18 cellular contexts compared by ENCODE assay signal in the genomic region with DNA sequence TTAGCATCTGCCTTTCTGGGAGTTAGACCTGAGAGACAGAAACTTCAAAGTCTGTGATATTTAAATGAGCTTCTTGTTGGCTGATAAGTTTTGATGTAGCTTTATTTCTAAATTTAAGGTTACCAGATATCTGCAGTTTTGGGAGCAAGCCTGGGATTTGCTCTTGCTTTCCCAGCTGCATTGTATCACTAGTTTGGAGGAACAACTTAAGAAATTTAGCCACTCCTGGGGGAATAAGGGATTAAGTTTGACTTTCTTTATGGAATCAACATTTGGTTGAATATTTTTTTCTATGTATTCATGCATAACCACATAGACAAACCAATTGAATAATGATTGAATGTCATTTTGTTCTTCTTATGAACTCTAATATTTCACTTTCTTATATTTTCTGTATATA.
DNase-seq lines count a peak whose midpoint lies in the region; ATAC-seq and TF ChIP-seq lines count a peak whose summit lies in the region.
"Had no signal": no experiment of that assay in that cellular context is flagged by ENCODE, and none has a peak within 500 bp of the region (broad histone marks: within the 10 kb centered on the region; RNA-seq: fewer than 3 reads in every experiment).

No MANE protein-coding gene starts in this region.

- DNase-seq in Right ventricle myocardium superior (no peak), right atrium auricular region (ENCODE audit: low spot score) (no peak), fibroblast of peridontal ligament (ENCODE audit: extremely low read depth) (peak; percentile 36), DMS153 (lab: John Stamatoyannopoulos, UW) (no peak), Peyer's patch (no peak), Caco-2 (no peak)
- DNase-seq: 8988T; Calu3; CD4-positive, alpha-beta memory T cell; DMS53; DND-41; EL; H9 had no signal

- no peak for TF ChIP-seq POLR2A in Peyer's patch (IDR thresholded peaks at IDR 0.05)

- H3K4me1 ChIP-seq in right atrium auricular region = no peaks in the 10 kb centered on the region
- no peaks in the 10 kb centered on the region for H3K4me1 ChIP-seq in Peyer's patch
- H3K4me1 ChIP-seq in Caco-2 = no peaks in the 10 kb centered on the region
- H3K4me1 ChIP-seq: BLaER1 had no signal

- peak; percentile 92 for ATAC-seq in Right ventricle myocardium superior (ENCODE audit: poor library complexity)
- ATAC-seq: GM12878, HepG2 had no signal

- POLR2A ChIA-PET in Caco-2 (lab: Charles Lee) = no interaction called here

- CTCF ChIA-PET in Caco-2 (lab: Charles Lee) = no interaction called here

- no peaks in the 10 kb centered on the region for H3K9me3 ChIP-seq in right atrium auricular region
- H3K9me3 ChIP-seq in Peyer's patch = no peaks in the 10 kb centered on the region
- H3K9me3 ChIP-seq in Caco-2 = no peaks in the 10 kb centered on the region
- H3K9me3 ChIP-seq: BLaER1 had no signal

- H3K36me3 ChIP-seq in right atrium auricular region (no peaks in the 10 kb centered on the region), Peyer's patch (no peaks in the 10 kb centered on the region), Caco-2 (ENCODE audit: control insufficient read depth, insufficient read depth, low read length) (no peaks in the 10 kb centered on the region)
- H3K36me3 ChIP-seq: BLaER1 had no signal

- intact Hi-C loops in Right ventricle myocardium superior (cut with DNase I) = no loop called here
- intact Hi-C loops in Caco-2 (cut with micrococcal nuclease; ENCODE audit: unreplicated experiment) = no loop called here

- peaks cover 7% of the 10 kb centered on the region for H3K4me1 Mint-ChIP-seq in nephron
- H3K4me1 Mint-ChIP-seq in Caco-2 (ENCODE audit: low read depth, unreplicated experiment) = no peaks in the 10 kb centered on the region
- H3K4me1 Mint-ChIP-seq: CD14-positive monocyte; CD4-positive, alpha-beta memory T cell; H9 had no signal

- H3K36me3 Mint-ChIP-seq in nephron (ENCODE audit: low read depth) (no peaks in the 10 kb centered on the region), Caco-2 (ENCODE audit: insufficient read depth, unreplicated experiment) (no peaks in the 10 kb centered on the region)
- H3K36me3 Mint-ChIP-seq: CD14-positive monocyte; CD4-positive, alpha-beta memory T cell had no signal

- H3K27ac ChIP-seq in right atrium auricular region (no peak overlapping the region), Peyer's patch (no peak overlapping the region)
- H3K27ac ChIP-seq: BLaER1 had no signal

- H3K9me3 Mint-ChIP-seq in nephron (no peaks in the 10 kb centered on the region), Caco-2 (ENCODE audit: unreplicated experiment) (no peaks in the 10 kb centered on the region)
- H3K9me3 Mint-ChIP-seq: H9 had no signal

- no peak overlapping the region for H3K4me3 Mint-ChIP-seq in nephron
- H3K4me3 Mint-ChIP-seq in Caco-2 (ENCODE audit: unreplicated experiment) = no peak overlapping the region
- H3K4me3 Mint-ChIP-seq: CD14-positive monocyte; CD4-positive, alpha-beta memory T cell; H9 had no signal

- peak overlapping the region in 2 of 3 experiments; percentile 18 to 31 for H3K27ac Mint-ChIP-seq in nephron
- H3K27ac Mint-ChIP-seq in Caco-2 (ENCODE audit: unreplicated experiment) = no peak overlapping the region
- H3K27ac Mint-ChIP-seq: CD14-positive monocyte; CD4-positive, alpha-beta memory T cell; H9 had no signal

- TF ChIP-seq CTCF in right atrium auricular region (IDR thresholded peaks at IDR 0.05) (no peak), nephron (IDR thresholded peaks at IDR 0.05; ENCODE audit: unreplicated experiment in 3 of 3) (no peak), Peyer's patch (IDR thresholded peaks at IDR 0.05) (no peak), Caco-2 (IDR thresholded peaks at IDR 0.05; ENCODE audit: insufficient read depth in 1 of 2, low read depth in 1 of 2, low read length in 1 of 2, severe bottlenecking in 1 of 2, unreplicated experiment in 1 of 2) (no peak)

- H3K4me3 ChIP-seq in right atrium auricular region (no peak overlapping the region), Peyer's patch (no peak overlapping the region), Caco-2 (ENCODE audit: low read depth, low read length) (no peak overlapping the region)
- H3K4me3 ChIP-seq: BLaER1, GM12878 had no signal

- no peaks in the 10 kb centered on the region for H3K27me3 Mint-ChIP-seq in nephron (ENCODE audit: low read depth)
- H3K27me3 Mint-ChIP-seq in Caco-2 (ENCODE audit: insufficient read depth, unreplicated experiment) = no peaks in the 10 kb centered on the region
- H3K27me3 Mint-ChIP-seq: CD4-positive, alpha-beta memory T cell had no signal

- BruUV-seq in Caco-2 (replicated peaks; lab: Mats Ljungman, UMichigan) = no TSS peak

- H3K27me3 ChIP-seq in right atrium auricular region (no peaks in the 10 kb centered on the region), Peyer's patch (no peaks in the 10 kb centered on the region), Caco-2 (replicated peaks; ENCODE audit: control insufficient read depth, insufficient read depth, low read length) (no peaks in the 10 kb centered on the region)
- H3K27me3 ChIP-seq: BLaER1 had no signal
